Comparison of ENCODE assay signal across 23 cellular contexts in genomic region chr3:155031191-155031590, GRCh38. TPM values are rescaled to one million over a fixed set of nuclear protein-coding genes. Genes with fewer than 3 reads are reported as not detected.
DNase-seq lines count a peak whose midpoint lies in the region; ATAC-seq and TF ChIP-seq lines count a peak whose summit lies in the region.
"Had no signal": no experiment of that assay in that cellular context is flagged by ENCODE, and none has a peak within 500 bp of the region (broad histone marks: within the 10 kb centered on the region; RNA-seq: fewer than 3 reads in every experiment).

No MANE protein-coding gene starts in this region.

- intact Hi-C loops in breast epithelium (cut with DNase I; ENCODE audit: low total_unique reads), result no loop called here

- H4K20me1 ChIP-seq in hepatocyte (ENCODE audit: insufficient read depth, poor library complexity, severe bottlenecking), result no peaks in the 10 kb centered on the region

- H3K9me2 ChIP-seq in hepatocyte (replicated peaks; ENCODE audit: insufficient read depth), result no peaks in the 10 kb centered on the region

- H3K4me3 ChIP-seq in breast epithelium, result no peak overlapping the region
- H3K4me3 ChIP-seq in hepatocyte, result no peak overlapping the region
- no peak overlapping the region for H3K4me3 ChIP-seq in subcutaneous abdominal adipose tissue (ENCODE audit: low read depth in 1 of 5, low read length in 5 of 5)
- H3K4me3 ChIP-seq: cardiac muscle cell had no signal

- no peaks in the 10 kb centered on the region for H3K79me2 ChIP-seq in hepatocyte

- CTCF ChIA-PET in GM10248 (lab: Yijun Ruan, JAX), result interaction anchor here (1.0 to 1.1 kb wide), 2 partner anchors 9 to 15 kb away, joined by 3 read pairs; no protein-coding TSS in a partner anchor

- peak overlapping the region; percentile 35 for H3K4me2 ChIP-seq in hepatocyte

- DNase-seq in HCEC 1CT (peak; percentile 66), breast epithelium (ENCODE audit: low spot score in 2 of 2) (no peak), hepatocyte (ENCODE audit: low spot score) (no peak), GM10248 (ENCODE audit: extremely low spot score) (no peak)
- DNase-seq in stimulated activated CD4-positive, alpha-beta T cell treated with anti-CD3 and anti-CD28 coated beads, Interleukin-15, amount 100 ng/mL, for 24 hours, result no peak
- DNase-seq: activated CD8-positive, alpha-beta memory T cell treated with anti-CD3 and anti-CD28 coated beads, Interleukin-2, amount 50 U/mL, for 4 hours; activated naive CD8-positive, alpha-beta T cell treated with anti-CD3 and anti-CD28 coated beads, Interleukin-2, amount 50 U/mL, for 24 hours; BE2C; Caco-2; glutamatergic neuron; left cardiac atrium; NCI-H187 treated with DMSO at 0.1 percent for 48 hours; NCI-H2227 treated with DMSO at 0.1 percent for 48 hours; PC-3; SHP77 treated with DMSO at 0.1 percent for 48 hours; small intestine; stimulated activated CD4-positive, alpha-beta T cell treated with anti-CD3 and anti-CD28 coated beads, Interleukin-4, amount 100 ng/mL, for 1 hour; stimulated activated naive CD8-positive, alpha-beta T cell treated with anti-CD3 and anti-CD28 coated beads, Interleukin-15, Interleukin-2, amounts not matched to agents 100 U/mL and 50 U/mL, for 24 hours; T-helper 17 cell had no signal

- no peak for ATAC-seq in GM18868 (IDR thresholded peaks at IDR 0.05; ENCODE audit: unreplicated experiment)
- ATAC-seq: activated naive CD8-positive, alpha-beta T cell treated with anti-CD3 and anti-CD28 coated beads, Interleukin-2, amount 50 U/mL, for 24 hours; left cardiac atrium; PC-3; stimulated activated naive CD8-positive, alpha-beta T cell treated with anti-CD3 and anti-CD28 coated beads, Interleukin-15, Interleukin-2, amounts not matched to agents 100 U/mL and 50 U/mL, for 24 hours; T-helper 17 cell had no signal

- TF ChIP-seq CTCF in breast epithelium (IDR thresholded peaks at IDR 0.05) (no peak), hepatocyte (IDR thresholded peaks at IDR 0.05; ENCODE audit: poor library complexity) (no peak), GM10248 (IDR thresholded peaks at IDR 0.05; ENCODE audit: control extremely low read depth, extremely low read depth, low read depth, missing control alignments) (no peak)

- POLR2A ChIA-PET in GM10248 (lab: Yijun Ruan, JAX), result no interaction called here

- no peak for TF ChIP-seq POLR2A in breast epithelium (IDR thresholded peaks at IDR 0.05)

- peak overlapping the region; percentile 19 to 53 for H3K27ac ChIP-seq in breast epithelium
- peak overlapping the region; percentile 78 for H3K27ac ChIP-seq in hepatocyte
- peak overlapping the region; percentile 81 for H3K27ac ChIP-seq in subcutaneous abdominal adipose tissue (ENCODE audit: low read depth, low read length)
- H3K27ac ChIP-seq: cardiac muscle cell, VCaP had no signal

- no peaks in the 10 kb centered on the region for H3K36me3 ChIP-seq in breast epithelium
- H3K36me3 ChIP-seq in hepatocyte (replicated peaks; ENCODE audit: insufficient read depth, low read depth), result no peaks in the 10 kb centered on the region
- H3K36me3 ChIP-seq in subcutaneous abdominal adipose tissue (ENCODE audit: control insufficient read depth in 5 of 5, insufficient read depth in 5 of 5, low read length in 5 of 5), result no peaks in the 10 kb centered on the region
- H3K36me3 ChIP-seq: BE2C, cardiac muscle cell had no signal

- no peak overlapping the region for H3K9ac ChIP-seq in subcutaneous abdominal adipose tissue (ENCODE audit: low read length in 5 of 5)

- H3K27me3 ChIP-seq in breast epithelium (no peaks in the 10 kb centered on the region), hepatocyte (no peaks in the 10 kb centered on the region), subcutaneous abdominal adipose tissue (ENCODE audit: control insufficient read depth in 5 of 5, insufficient read depth in 4 of 5, low read length in 5 of 5) (no peaks in the 10 kb centered on the region)
- H3K27me3 ChIP-seq: BE2C, cardiac muscle cell had no signal

- H3K4me1 ChIP-seq in breast epithelium (no peaks in the 10 kb centered on the region), hepatocyte (ENCODE audit: insufficient read depth) (peaks cover 35% of the 10 kb centered on the region), subcutaneous abdominal adipose tissue (ENCODE audit: control insufficient read depth in 5 of 5, insufficient read depth in 5 of 5, low read length in 5 of 5) (peaks cover 0 to 49% (median 19%) of the 10 kb centered on the region in 5 donors)
- H3K4me1 ChIP-seq: BE2C, Caco-2 had no signal

- H3K9me3 ChIP-seq in breast epithelium (no peaks in the 10 kb centered on the region), hepatocyte (ENCODE audit: low read depth) (no peaks in the 10 kb centered on the region), subcutaneous abdominal adipose tissue (ENCODE audit: control insufficient read depth in 5 of 5, low read length in 5 of 5) (no peaks in the 10 kb centered on the region)
- H3K9me3 ChIP-seq: BE2C, Caco-2 had no signal

- H2AFZ ChIP-seq in hepatocyte, result no peak overlapping the region

RNA-seq across cellular contexts. Expression of gene MME, which starts 48.9 kb away (rescaled TPM):
- total RNA-seq in breast epithelium (100 to 1,000 TPM; 114 to 155 (median 119) TPM), hepatocyte (223 and 250 TPM in 2 replicates)
- 135 TPM in 2 replicates for polyA plus RNA-seq in hepatocyte
